ENCODE assay signal across 1 cellular context in the genomic region with DNA sequence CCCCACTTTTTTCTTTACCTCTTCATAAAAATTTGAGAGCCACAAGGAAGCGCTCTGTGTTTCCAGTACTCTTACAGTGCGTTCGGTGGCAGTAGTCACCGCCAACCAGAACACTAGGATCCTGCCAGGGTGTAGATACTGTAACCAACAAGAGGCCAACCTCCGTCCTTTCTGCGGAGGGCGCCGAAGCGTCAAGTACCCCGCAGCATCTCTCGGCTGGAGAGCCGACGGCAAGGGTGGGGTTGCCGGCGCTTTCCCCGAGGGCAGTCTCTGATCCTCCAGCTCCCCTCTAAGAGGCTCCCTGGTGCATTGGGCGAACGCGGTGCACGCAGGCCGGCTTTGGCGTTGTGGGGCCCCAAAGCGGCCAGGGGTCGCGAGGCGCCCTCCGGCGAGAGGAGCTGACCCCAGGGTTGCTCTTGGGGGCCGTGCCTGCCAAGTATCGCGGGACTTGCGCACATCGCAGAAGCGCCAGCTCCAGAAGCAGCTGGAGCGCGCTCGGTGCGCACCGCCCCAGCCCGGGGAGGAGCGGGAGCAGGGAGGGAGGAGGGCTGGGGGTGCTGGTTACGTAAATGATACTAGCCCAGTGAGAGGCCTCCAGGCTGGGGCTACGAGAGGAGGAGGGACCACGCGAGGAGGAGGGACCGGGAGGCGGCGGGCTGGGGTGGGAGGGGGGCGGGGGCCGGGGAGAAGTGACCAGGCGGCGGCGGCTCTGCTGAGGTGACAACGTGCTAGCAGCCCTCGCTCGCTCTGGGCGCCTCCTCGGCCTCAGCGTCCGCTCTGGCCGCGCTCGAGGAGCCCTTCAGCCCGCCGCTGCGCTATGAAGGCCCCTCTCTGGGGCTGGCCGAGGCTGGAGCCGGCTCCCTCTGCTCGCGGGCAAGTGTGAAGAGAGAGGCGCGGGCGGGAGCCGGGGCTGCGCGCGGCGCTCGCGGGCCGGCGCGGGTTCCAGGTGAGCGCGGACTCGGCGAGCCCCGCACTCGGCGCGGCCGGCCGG.
TF ChIP-seq lines count a peak whose summit lies in the region.

A gene (plus strand): TSS at position 692 of the 991 bp plus-strand sequence.

TF ChIP-seq in HEK293, 187 proteins besides CTCF, POLR2A, EP300 and RAD21 (continued from another document and continues in another):
- TF ChIP-seq, protein P1, sequence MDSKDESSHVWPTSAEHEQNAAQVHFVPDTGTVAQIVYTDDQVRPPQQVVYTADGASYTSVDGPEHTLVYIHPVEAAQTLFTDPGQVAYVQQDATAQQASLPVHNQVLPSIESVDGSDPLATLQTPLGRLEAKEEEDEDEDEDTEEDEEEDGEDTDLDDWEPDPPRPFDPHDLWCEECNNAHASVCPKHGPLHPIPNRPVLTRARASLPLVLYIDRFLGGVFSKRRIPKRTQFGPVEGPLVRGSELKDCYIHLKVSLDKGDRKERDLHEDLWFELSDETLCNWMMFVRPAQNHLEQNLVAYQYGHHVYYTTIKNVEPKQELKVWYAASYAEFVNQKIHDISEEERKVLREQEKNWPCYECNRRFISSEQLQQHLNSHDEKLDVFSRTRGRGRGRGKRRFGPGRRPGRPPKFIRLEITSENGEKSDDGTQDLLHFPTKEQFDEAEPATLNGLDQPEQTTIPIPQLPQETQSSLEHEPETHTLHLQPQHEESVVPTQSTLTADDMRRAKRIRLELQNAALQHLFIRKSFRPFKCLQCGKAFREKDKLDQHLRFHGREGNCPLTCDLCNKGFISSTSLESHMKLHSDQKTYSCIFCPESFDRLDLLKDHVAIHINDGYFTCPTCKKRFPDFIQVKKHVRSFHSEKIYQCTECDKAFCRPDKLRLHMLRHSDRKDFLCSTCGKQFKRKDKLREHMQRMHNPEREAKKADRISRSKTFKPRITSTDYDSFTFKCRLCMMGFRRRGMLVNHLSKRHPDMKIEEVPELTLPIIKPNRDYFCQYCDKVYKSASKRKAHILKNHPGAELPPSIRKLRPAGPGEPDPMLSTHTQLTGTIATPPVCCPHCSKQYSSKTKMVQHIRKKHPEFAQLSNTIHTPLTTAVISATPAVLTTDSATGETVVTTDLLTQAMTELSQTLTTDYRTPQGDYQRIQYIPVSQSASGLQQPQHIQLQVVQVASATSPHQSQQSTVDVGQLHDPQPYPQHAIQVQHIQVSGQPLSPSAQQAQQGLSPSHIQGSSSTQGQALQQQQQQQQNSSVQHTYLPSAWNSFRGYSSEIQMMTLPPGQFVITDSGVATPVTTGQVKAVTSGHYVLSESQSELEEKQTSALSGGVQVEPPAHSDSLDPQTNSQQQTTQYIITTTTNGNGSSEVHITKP (tag by site-specific recombination; IDR thresholded peaks at IDR 0.05) = 0 out of 2 replicates have a peak, but pooled peaks have one; percentile 12
- no peak for TF ChIP-seq ZNF202 (tag by site-specific recombination; IDR thresholded peaks at IDR 0.05; ENCODE audit: borderline replicate concordance)
- TF ChIP-seq, protein P2, sequence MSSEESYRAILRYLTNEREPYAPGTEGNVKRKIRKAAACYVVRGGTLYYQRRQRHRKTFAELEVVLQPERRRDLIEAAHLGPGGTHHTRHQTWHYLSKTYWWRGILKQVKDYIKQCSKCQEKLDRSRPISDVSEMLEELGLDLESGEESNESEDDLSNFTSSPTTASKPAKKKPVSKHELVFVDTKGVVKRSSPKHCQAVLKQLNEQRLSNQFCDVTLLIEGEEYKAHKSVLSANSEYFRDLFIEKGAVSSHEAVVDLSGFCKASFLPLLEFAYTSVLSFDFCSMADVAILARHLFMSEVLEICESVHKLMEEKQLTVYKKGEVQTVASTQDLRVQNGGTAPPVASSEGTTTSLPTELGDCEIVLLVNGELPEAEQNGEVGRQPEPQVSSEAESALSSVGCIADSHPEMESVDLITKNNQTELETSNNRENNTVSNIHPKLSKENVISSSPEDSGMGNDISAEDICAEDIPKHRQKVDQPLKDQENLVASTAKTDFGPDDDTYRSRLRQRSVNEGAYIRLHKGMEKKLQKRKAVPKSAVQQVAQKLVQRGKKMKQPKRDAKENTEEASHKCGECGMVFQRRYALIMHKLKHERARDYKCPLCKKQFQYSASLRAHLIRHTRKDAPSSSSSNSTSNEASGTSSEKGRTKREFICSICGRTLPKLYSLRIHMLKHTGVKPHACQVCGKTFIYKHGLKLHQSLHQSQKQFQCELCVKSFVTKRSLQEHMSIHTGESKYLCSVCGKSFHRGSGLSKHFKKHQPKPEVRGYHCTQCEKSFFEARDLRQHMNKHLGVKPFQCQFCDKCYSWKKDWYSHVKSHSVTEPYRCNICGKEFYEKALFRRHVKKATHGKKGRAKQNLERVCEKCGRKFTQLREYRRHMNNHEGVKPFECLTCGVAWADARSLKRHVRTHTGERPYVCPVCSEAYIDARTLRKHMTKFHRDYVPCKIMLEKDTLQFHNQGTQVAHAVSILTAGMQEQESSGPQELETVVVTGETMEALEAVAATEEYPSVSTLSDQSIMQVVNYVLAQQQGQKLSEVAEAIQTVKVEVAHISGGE (tag by site-specific recombination; conservative IDR thresholded peaks at IDR 0.05; ENCODE audit: low read depth) = no peak
- TF ChIP-seq ZNF558 (tag by site-specific recombination; IDR thresholded peaks at IDR 0.05) = no peak
- no peak for TF ChIP-seq ZNF140 (tag by site-specific recombination; IDR thresholded peaks at IDR 0.05)
- TF ChIP-seq, protein P3, sequence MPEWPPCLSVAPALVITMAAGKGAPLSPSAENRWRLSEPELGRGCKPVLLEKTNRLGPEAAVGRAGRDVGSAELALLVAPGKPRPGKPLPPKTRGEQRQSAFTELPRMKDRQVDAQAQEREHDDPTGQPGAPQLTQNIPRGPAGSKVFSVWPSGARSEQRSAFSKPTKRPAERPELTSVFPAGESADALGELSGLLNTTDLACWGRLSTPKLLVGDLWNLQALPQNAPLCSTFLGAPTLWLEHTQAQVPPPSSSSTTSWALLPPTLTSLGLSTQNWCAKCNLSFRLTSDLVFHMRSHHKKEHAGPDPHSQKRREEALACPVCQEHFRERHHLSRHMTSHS (tag by site-specific recombination; IDR thresholded peaks at IDR 0.05) = no peak
- TF ChIP-seq ZNF792 (tag by site-specific recombination; IDR thresholded peaks at IDR 0.05) = no peak
- no peak for TF ChIP-seq ZNF560 (tag by site-specific recombination; IDR thresholded peaks at IDR 0.05; ENCODE audit: borderline replicate concordance)
- TF ChIP-seq, protein P4, sequence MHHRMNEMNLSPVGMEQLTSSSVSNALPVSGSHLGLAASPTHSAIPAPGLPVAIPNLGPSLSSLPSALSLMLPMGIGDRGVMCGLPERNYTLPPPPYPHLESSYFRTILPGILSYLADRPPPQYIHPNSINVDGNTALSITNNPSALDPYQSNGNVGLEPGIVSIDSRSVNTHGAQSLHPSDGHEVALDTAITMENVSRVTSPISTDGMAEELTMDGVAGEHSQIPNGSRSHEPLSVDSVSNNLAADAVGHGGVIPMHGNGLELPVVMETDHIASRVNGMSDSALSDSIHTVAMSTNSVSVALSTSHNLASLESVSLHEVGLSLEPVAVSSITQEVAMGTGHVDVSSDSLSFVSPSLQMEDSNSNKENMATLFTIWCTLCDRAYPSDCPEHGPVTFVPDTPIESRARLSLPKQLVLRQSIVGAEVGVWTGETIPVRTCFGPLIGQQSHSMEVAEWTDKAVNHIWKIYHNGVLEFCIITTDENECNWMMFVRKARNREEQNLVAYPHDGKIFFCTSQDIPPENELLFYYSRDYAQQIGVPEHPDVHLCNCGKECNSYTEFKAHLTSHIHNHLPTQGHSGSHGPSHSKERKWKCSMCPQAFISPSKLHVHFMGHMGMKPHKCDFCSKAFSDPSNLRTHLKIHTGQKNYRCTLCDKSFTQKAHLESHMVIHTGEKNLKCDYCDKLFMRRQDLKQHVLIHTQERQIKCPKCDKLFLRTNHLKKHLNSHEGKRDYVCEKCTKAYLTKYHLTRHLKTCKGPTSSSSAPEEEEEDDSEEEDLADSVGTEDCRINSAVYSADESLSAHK (tag by site-specific recombination; IDR thresholded peaks at IDR 0.05) = no peak
- peak; percentile 85 for TF ChIP-seq SP2 (tag by site-specific recombination; IDR thresholded peaks at IDR 0.05)
- TF ChIP-seq SP3 (tag by site-specific recombination; IDR thresholded peaks at IDR 0.05) = peak; percentile 72
- no peak for TF ChIP-seq ZNF23 (tag by site-specific recombination; IDR thresholded peaks at IDR 0.05; ENCODE audit: borderline replicate concordance)
- TF ChIP-seq ZNF654 (tag by site-specific recombination; IDR thresholded peaks at IDR 0.05; ENCODE audit: low read depth) = no peak
- no peak for TF ChIP-seq ZNF776 (tag by site-specific recombination; IDR thresholded peaks at IDR 0.05; ENCODE audit: borderline replicate concordance)
- no peak for TF ChIP-seq ZBTB8A (tag by site-specific recombination; IDR thresholded peaks at IDR 0.05)
- no peak for TF ChIP-seq ZNF174 (tag by site-specific recombination; IDR thresholded peaks at IDR 0.05)
- 0 out of 2 replicates have a peak, but pooled peaks have one; percentile 39 for TF ChIP-seq ZNF24 (tag by site-specific recombination; IDR thresholded peaks at IDR 0.05)
- TF ChIP-seq ZNF426 (tag by site-specific recombination; IDR thresholded peaks at IDR 0.05) = no peak
- TF ChIP-seq YY2 (tag by site-specific recombination; IDR thresholded peaks at IDR 0.05) = no peak
- no peak for TF ChIP-seq ZNF292 (tag by site-specific recombination; IDR thresholded peaks at IDR 0.05; ENCODE audit: borderline replicate concordance, low read depth)
- TF ChIP-seq, protein P5, sequence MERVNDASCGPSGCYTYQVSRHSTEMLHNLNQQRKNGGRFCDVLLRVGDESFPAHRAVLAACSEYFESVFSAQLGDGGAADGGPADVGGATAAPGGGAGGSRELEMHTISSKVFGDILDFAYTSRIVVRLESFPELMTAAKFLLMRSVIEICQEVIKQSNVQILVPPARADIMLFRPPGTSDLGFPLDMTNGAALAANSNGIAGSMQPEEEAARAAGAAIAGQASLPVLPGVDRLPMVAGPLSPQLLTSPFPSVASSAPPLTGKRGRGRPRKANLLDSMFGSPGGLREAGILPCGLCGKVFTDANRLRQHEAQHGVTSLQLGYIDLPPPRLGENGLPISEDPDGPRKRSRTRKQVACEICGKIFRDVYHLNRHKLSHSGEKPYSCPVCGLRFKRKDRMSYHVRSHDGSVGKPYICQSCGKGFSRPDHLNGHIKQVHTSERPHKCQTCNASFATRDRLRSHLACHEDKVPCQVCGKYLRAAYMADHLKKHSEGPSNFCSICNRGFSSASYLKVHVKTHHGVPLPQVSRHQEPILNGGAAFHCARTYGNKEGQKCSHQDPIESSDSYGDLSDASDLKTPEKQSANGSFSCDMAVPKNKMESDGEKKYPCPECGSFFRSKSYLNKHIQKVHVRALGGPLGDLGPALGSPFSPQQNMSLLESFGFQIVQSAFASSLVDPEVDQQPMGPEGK (tag by site-specific recombination; IDR thresholded peaks at IDR 0.05) = 0 out of 2 replicates have a peak, but pooled peaks have one; percentile 34
- TF ChIP-seq OVOL3 (tag by site-specific recombination; IDR thresholded peaks at IDR 0.05) = no peak
- TF ChIP-seq GLIS2 (tag by site-specific recombination; IDR thresholded peaks at IDR 0.05) = peak; percentile 65
- no peak for TF ChIP-seq ZNF549 (tag by site-specific recombination; IDR thresholded peaks at IDR 0.05)
- TF ChIP-seq ZNF777 (tag by site-specific recombination; IDR thresholded peaks at IDR 0.05; ENCODE audit: borderline replicate concordance) = peak; percentile 91
- TF ChIP-seq ZNF394 (tag by site-specific recombination; IDR thresholded peaks at IDR 0.05; ENCODE audit: borderline replicate concordance) = peak; percentile 51; the same call in 1 of the 2 replicates
- TF ChIP-seq KLF7 (tag by site-specific recombination; IDR thresholded peaks at IDR 0.05; ENCODE audit: borderline replicate concordance) = no peak
- no peak for TF ChIP-seq ZNF664 (tag by site-specific recombination; IDR thresholded peaks at IDR 0.05)
- TF ChIP-seq ZNF16 (tag by site-specific recombination; IDR thresholded peaks at IDR 0.05; ENCODE audit: low read depth) = no peak
- no peak for TF ChIP-seq SCRT1 (tag by site-specific recombination; IDR thresholded peaks at IDR 0.05; ENCODE audit: borderline replicate concordance)
- TF ChIP-seq ZNF221 (tag by site-specific recombination; IDR thresholded peaks at IDR 0.05; ENCODE audit: borderline replicate concordance) = no peak
- TF ChIP-seq REPIN1 (tag by site-specific recombination; IDR thresholded peaks at IDR 0.05; ENCODE audit: low read depth) = no peak
- no peak for TF ChIP-seq ZNF157 (tag by site-specific recombination; IDR thresholded peaks at IDR 0.05)
- no peak for TF ChIP-seq HOXC10 (CRISPR knock-in tag; IDR thresholded peaks at IDR 0.05)
- TF ChIP-seq ZNF184 (tag by site-specific recombination; IDR thresholded peaks at IDR 0.05) = no peak
- TF ChIP-seq KLF8 (tag by site-specific recombination; IDR thresholded peaks at IDR 0.05) = no peak
- TF ChIP-seq, protein P6, sequence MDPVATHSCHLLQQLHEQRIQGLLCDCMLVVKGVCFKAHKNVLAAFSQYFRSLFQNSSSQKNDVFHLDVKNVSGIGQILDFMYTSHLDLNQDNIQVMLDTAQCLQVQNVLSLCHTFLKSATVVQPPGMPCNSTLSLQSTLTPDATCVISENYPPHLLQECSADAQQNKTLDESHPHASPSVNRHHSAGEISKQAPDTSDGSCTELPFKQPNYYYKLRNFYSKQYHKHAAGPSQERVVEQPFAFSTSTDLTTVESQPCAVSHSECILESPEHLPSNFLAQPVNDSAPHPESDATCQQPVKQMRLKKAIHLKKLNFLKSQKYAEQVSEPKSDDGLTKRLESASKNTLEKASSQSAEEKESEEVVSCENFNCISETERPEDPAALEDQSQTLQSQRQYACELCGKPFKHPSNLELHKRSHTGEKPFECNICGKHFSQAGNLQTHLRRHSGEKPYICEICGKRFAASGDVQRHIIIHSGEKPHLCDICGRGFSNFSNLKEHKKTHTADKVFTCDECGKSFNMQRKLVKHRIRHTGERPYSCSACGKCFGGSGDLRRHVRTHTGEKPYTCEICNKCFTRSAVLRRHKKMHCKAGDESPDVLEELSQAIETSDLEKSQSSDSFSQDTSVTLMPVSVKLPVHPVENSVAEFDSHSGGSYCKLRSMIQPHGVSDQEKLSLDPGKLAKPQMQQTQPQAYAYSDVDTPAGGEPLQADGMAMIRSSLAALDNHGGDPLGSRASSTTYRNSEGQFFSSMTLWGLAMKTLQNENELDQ (tag by site-specific recombination; IDR thresholded peaks at IDR 0.05; ENCODE audit: low read depth) = no peak
- TF ChIP-seq, protein P7, sequence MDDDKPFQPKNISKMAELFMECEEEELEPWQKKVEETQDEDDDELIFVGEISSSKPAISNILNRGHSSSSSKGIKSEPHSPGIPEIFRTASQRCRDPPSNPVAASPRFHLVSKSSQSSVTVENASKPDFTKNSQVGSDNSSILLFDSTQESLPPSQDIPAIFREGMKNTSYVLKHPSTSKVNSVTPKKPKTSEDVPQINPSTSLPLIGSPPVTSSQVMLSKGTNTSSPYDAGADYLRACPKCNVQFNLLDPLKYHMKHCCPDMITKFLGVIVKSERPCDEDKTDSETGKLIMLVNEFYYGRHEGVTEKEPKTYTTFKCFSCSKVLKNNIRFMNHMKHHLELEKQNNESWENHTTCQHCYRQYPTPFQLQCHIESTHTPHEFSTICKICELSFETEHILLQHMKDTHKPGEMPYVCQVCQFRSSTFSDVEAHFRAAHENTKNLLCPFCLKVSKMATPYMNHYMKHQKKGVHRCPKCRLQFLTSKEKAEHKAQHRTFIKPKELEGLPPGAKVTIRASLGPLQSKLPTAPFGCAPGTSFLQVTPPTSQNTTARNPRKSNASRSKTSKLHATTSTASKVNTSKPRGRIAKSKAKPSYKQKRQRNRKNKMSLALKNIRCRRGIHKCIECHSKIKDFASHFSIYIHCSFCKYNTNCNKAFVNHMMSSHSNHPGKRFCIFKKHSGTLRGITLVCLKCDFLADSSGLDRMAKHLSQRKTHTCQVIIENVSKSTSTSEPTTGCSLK (tag by site-specific recombination; IDR thresholded peaks at IDR 0.05) = no peak
